24 cellular contexts compared by ENCODE assay signal in genomic region chr6:136567688-136568087, GRCh38.
"Had no signal": no experiment of that assay in that cellular context is flagged by ENCODE, and none has a peak within 500 bp of the region (broad histone marks: within the 10 kb centered on the region; RNA-seq: fewer than 3 reads in every experiment).

No MANE protein-coding gene starts in this region.

- ATAC-seq: left ventricle myocardium superior; right cardiac atrium; stimulated activated effector memory CD8-positive, alpha-beta T cell treated with anti-CD3 and anti-CD28 coated beads, Interleukin-12 subunit alpha, Interleukin-12 subunit beta, amount 100 ng/mL, for 72 hours; stimulated activated naive CD8-positive, alpha-beta T cell treated with anti-CD3 and anti-CD28 coated beads, Interleukin-15, amount 100 ng/mL, for 72 hours had no signal

- H3K4me3 Mint-ChIP-seq: activated naive CD8-positive, alpha-beta T cell treated with anti-CD3 and anti-CD28 coated beads for 36 hours; activated T-cell treated with anti-CD3 and anti-CD28 coated beads, Interleukin-2, amount 50 U/mL, for 24 hours; dendritic cell treated with granulocyte-macrophage colony-stimulating factor and Interleukin-4, amounts not matched to agents 40 ng/mL and 50 ng/mL, for 4 days; nephron; stimulated activated effector memory CD8-positive, alpha-beta T cell treated with anti-CD3 and anti-CD28 coated beads, Interleukin-12 subunit alpha, Interleukin-12 subunit beta, amount 100 ng/mL, for 72 hours; stimulated activated naive CD8-positive, alpha-beta T cell treated with anti-CD3 and anti-CD28 coated beads, Interleukin-15, amount 100 ng/mL, for 72 hours had no signal

- H3K27ac ChIP-seq: cardiac muscle cell, esophagus muscularis mucosa, neutrophil, ovary, uterus had no signal

- H3K27me3 ChIP-seq: cardiac muscle cell, esophagus muscularis mucosa, neutrophil, ovary, uterus had no signal

- H3K36me3 ChIP-seq: cardiac muscle cell, ovary, uterus had no signal

- H3K4me3 ChIP-seq: cardiac muscle cell, esophagus muscularis mucosa, ovary, uterus had no signal

- H3K4me1 ChIP-seq: uterus had no signal

- H3K4me1 Mint-ChIP-seq: activated naive CD8-positive, alpha-beta T cell treated with anti-CD3 and anti-CD28 coated beads for 36 hours; nephron; stimulated activated naive CD8-positive, alpha-beta T cell treated with anti-CD3 and anti-CD28 coated beads, Interleukin-15, amount 100 ng/mL, for 72 hours had no signal

- H3K27me3 Mint-ChIP-seq: activated naive CD8-positive, alpha-beta T cell treated with anti-CD3 and anti-CD28 coated beads for 36 hours; activated T-cell treated with anti-CD3 and anti-CD28 coated beads, Interleukin-2, amount 50 U/mL, for 24 hours; dendritic cell treated with granulocyte-macrophage colony-stimulating factor and Interleukin-4, amounts not matched to agents 40 ng/mL and 50 ng/mL, for 4 days; stimulated activated naive CD8-positive, alpha-beta T cell treated with anti-CD3 and anti-CD28 coated beads, Interleukin-15, amount 100 ng/mL, for 72 hours had no signal

- H3K9me3 ChIP-seq: esophagus muscularis mucosa, ovary, uterus had no signal

- DNase-seq: activated CD4-positive, alpha-beta T cell treated with anti-CD3 and anti-CD28 coated beads, Interleukin-2, amount 50 U/mL, for 4 hours; activated CD8-positive, alpha-beta memory T cell treated with anti-CD3 and anti-CD28 coated beads for 24 hours; activated CD8-positive, alpha-beta memory T cell treated with anti-CD3 and anti-CD28 coated beads, Interleukin-2, amount 50 U/mL, for 4 hours; activated naive CD4-positive, alpha-beta T cell treated with Interleukin-2 at 50 U/mL for 16 hours; activated naive CD8-positive, alpha-beta T cell treated with anti-CD3 and anti-CD28 coated beads for 36 hours; activated T-cell treated with anti-CD3 and anti-CD28 coated beads, Interleukin-2, amount 50 U/mL, for 24 hours; effector CD8-positive, alpha-beta T cell; hippocampal formation; left ventricle myocardium superior; mammary epithelial cell; midbrain; ovary; right cardiac atrium; stimulated activated CD4-positive, alpha-beta T cell treated with anti-CD3 and anti-CD28 coated beads, Interleukin-1b, Interleukin-23, amount 100 ng/mL, for 48 hours; stimulated activated naive CD8-positive, alpha-beta T cell treated with anti-CD3 and anti-CD28 coated beads, Interleukin-15, amount 100 ng/mL, for 72 hours; T-helper 1 cell; trophoblast cell; uterus had no signal

- H3K27ac Mint-ChIP-seq: activated naive CD8-positive, alpha-beta T cell treated with anti-CD3 and anti-CD28 coated beads for 36 hours; dendritic cell treated with granulocyte-macrophage colony-stimulating factor and Interleukin-4, amounts not matched to agents 40 ng/mL and 50 ng/mL, for 4 days; nephron; stimulated activated naive CD8-positive, alpha-beta T cell treated with anti-CD3 and anti-CD28 coated beads, Interleukin-15, amount 100 ng/mL, for 72 hours had no signal
